ENCODE assay signal across 1 cellular context in the genomic region with DNA sequence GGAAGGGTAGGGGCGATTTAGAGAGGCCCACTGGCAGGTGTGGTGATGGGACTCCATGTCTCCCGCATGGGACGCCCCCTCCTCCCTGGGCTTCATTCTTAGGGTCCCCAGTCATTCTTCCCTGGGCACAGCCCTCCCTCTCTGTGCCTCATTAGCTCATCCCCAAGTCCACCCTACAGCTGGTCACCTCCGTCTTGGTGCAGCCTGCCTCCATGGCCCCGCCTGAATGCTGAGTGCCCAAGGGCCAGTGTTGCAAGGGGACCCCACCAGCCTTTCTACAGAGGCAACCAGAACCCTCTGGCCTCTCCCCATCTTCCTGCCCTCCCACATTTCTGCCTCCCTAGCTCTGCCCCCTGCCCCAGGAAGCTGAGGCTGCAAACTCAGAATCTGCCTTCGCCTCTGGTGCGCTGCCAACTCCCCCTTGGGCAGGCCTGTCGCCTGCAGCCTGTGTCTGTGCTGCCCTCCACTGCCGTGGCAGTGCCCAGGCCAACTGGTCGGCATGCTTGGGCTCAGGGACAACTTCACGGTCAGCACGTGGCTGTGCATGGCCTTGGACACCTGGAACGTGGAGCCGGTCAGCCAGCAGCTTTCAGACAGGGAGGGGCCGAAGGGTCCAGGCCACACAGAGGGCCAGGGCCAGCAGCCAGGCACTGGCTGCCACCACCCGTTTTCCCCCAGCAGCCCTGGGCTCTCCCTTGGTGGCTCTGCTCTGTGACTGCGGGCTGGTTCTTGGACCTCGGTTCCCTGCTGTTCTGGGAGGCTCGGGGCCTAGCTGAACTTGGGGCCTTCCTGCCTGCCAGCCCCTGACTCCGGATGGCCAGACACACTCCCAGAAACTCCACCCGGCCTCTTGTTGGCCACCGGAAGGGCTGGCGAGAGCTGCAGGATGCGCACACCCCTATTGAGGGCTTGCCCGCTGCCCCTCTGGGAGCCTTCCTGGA.
A peak's percentile ranks its signal among the peaks of the same experiment; 100 is the strongest.
TF ChIP-seq lines count a peak whose summit lies in the region.

No MANE protein-coding gene starts in this region.

TF ChIP-seq in HepG2, 621 proteins besides CTCF, POLR2A, EP300 and RAD21 (continued from another document and continues in another):
- TF ChIP-seq HIC2 (CRISPR knock-in tag; IDR thresholded peaks at IDR 0.05; ENCODE audit: low read depth), result peak; percentile 100
- TF ChIP-seq PRMT3 (CRISPR knock-in tag; IDR thresholded peaks at IDR 0.05; ENCODE audit: borderline replicate concordance, low read depth), result peak; percentile 96
- TF ChIP-seq ZNF782 (CRISPR knock-in tag; IDR thresholded peaks at IDR 0.05; ENCODE audit: borderline replicate concordance), result peak; percentile 91
- 0 out of 2 replicates have a peak, but pooled peaks have one; percentile 61 for TF ChIP-seq ZKSCAN5 (CRISPR knock-in tag; IDR thresholded peaks at IDR 0.05)
- peak; percentile 92 for TF ChIP-seq THRA (CRISPR knock-in tag; IDR thresholded peaks at IDR 0.05; ENCODE audit: borderline replicate concordance)
- TF ChIP-seq GLI4 (CRISPR knock-in tag; IDR thresholded peaks at IDR 0.05; ENCODE audit: borderline replicate concordance), result peak; percentile 81
- peak; percentile 66; the same call in 1 of the 2 replicates for TF ChIP-seq HOMEZ (CRISPR knock-in tag; IDR thresholded peaks at IDR 0.05; ENCODE audit: low read depth)
- TF ChIP-seq, protein P1, sequence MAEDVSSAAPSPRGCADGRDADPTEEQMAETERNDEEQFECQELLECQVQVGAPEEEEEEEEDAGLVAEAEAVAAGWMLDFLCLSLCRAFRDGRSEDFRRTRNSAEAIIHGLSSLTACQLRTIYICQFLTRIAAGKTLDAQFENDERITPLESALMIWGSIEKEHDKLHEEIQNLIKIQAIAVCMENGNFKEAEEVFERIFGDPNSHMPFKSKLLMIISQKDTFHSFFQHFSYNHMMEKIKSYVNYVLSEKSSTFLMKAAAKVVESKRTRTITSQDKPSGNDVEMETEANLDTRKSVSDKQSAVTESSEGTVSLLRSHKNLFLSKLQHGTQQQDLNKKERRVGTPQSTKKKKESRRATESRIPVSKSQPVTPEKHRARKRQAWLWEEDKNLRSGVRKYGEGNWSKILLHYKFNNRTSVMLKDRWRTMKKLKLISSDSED (CRISPR knock-in tag; IDR thresholded peaks at IDR 0.05), result peak; percentile 93; the same call in 1 of the 2 replicates
- TF ChIP-seq ZFP82 (CRISPR knock-in tag; IDR thresholded peaks at IDR 0.05; ENCODE audit: borderline replicate concordance), result peak; percentile 96
- TF ChIP-seq ZFP36L1 (CRISPR knock-in tag; IDR thresholded peaks at IDR 0.05), result peak; percentile 98
- peak; percentile 77; the same call in 1 of the 2 replicates for TF ChIP-seq MTF2 (CRISPR knock-in tag; IDR thresholded peaks at IDR 0.05; ENCODE audit: borderline replicate concordance)
- TF ChIP-seq ARNTL (CRISPR knock-in tag; IDR thresholded peaks at IDR 0.05), result peak; percentile 97
- TF ChIP-seq, protein P2, sequence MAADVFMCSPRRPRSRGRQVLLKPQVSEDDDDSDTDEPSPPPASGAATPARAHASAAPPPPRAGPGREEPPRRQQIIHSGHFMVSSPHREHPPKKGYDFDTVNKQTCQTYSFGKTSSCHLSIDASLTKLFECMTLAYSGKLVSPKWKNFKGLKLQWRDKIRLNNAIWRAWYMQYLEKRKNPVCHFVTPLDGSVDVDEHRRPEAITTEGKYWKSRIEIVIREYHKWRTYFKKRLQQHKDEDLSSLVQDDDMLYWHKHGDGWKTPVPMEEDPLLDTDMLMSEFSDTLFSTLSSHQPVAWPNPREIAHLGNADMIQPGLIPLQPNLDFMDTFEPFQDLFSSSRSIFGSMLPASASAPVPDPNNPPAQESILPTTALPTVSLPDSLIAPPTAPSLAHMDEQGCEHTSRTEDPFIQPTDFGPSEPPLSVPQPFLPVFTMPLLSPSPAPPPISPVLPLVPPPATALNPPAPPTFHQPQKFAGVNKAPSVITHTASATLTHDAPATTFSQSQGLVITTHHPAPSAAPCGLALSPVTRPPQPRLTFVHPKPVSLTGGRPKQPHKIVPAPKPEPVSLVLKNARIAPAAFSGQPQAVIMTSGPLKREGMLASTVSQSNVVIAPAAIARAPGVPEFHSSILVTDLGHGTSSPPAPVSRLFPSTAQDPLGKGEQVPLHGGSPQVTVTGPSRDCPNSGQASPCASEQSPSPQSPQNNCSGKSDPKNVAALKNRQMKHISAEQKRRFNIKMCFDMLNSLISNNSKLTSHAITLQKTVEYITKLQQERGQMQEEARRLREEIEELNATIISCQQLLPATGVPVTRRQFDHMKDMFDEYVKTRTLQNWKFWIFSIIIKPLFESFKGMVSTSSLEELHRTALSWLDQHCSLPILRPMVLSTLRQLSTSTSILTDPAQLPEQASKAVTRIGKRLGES (CRISPR knock-in tag; IDR thresholded peaks at IDR 0.05; ENCODE audit: borderline replicate concordance), result peak; percentile 96; the same call in 1 of the 2 replicates
- TF ChIP-seq PCBP2 (optimal IDR thresholded peaks at IDR 0.05; ENCODE audit: low read depth, low read length, poor library complexity, severe bottlenecking), result no peak
- TF ChIP-seq KIAA2018 (CRISPR knock-in tag; IDR thresholded peaks at IDR 0.05; ENCODE audit: borderline replicate concordance), result no peak
- TF ChIP-seq SMAD1 (CRISPR knock-in tag; IDR thresholded peaks at IDR 0.05; ENCODE audit: borderline replicate concordance, low read depth), result no peak
- TF ChIP-seq PPARG (CRISPR knock-in tag; conservative IDR thresholded peaks at IDR 0.05), result no peak; the same call in 1 of the 2 replicates
- TF ChIP-seq SYNCRIP (IDR thresholded peaks at IDR 0.05; ENCODE audit: insufficient read depth, low read depth, low read length), result no peak
- peak; percentile 74 for TF ChIP-seq THAP11 (CRISPR knock-in tag; IDR thresholded peaks at IDR 0.05)
- TF ChIP-seq POGZ (CRISPR knock-in tag; IDR thresholded peaks at IDR 0.05), result peak; percentile 72
- no peak for TF ChIP-seq SOX6 (IDR thresholded peaks at IDR 0.05)
- peak; percentile 85; the same call in 1 of the 2 replicates for TF ChIP-seq SOX6 (CRISPR knock-in tag; IDR thresholded peaks at IDR 0.05)
- TF ChIP-seq ZNF496 (CRISPR knock-in tag; IDR thresholded peaks at IDR 0.05; ENCODE audit: insufficient replicate concordance), result no peak
- TF ChIP-seq ZFX (CRISPR knock-in tag; IDR thresholded peaks at IDR 0.05; ENCODE audit: low read depth), result peak; percentile 98
- peak; percentile 88 for TF ChIP-seq SP5 (CRISPR knock-in tag; IDR thresholded peaks at IDR 0.05; ENCODE audit: borderline replicate concordance, low read depth)
- TF ChIP-seq, protein P3, sequence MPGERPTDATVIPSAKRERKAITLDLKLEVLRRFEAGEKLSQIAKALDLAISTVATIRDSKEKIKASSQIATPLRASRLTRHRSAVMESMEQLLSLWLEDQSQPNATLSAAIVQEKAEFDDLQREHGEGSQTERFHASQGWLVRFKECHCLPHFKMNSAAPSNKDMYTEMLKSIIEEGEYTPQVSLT (CRISPR knock-in tag; IDR thresholded peaks at IDR 0.05; ENCODE audit: borderline replicate concordance, low read depth), result 0 out of 2 replicates have a peak, but pooled peaks have one; percentile 90
- TF ChIP-seq ZNF562 (CRISPR knock-in tag; IDR thresholded peaks at IDR 0.05; ENCODE audit: borderline replicate concordance), result no peak
- no peak for TF ChIP-seq CEBPB (IDR thresholded peaks at IDR 0.05; ENCODE audit: borderline replicate concordance, low read depth, low read length)
- TF ChIP-seq, protein P4, sequence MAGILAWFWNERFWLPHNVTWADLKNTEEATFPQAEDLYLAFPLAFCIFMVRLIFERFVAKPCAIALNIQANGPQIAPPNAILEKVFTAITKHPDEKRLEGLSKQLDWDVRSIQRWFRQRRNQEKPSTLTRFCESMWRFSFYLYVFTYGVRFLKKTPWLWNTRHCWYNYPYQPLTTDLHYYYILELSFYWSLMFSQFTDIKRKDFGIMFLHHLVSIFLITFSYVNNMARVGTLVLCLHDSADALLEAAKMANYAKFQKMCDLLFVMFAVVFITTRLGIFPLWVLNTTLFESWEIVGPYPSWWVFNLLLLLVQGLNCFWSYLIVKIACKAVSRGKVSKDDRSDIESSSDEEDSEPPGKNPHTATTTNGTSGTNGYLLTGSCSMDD (CRISPR knock-in tag; IDR thresholded peaks at IDR 0.05), result peak; percentile 79; the same call in 1 of the 2 replicates
- peak; percentile 96 for TF ChIP-seq ZBTB20 (CRISPR knock-in tag; IDR thresholded peaks at IDR 0.05; ENCODE audit: borderline replicate concordance, low read depth)
- peak; percentile 81 for TF ChIP-seq GABPB1 (CRISPR knock-in tag; IDR thresholded peaks at IDR 0.05)
- no peak for TF ChIP-seq CBX2 (IDR thresholded peaks at IDR 0.05; ENCODE audit: low read depth, low read length)
- no peak for TF ChIP-seq CBX2 (CRISPR knock-in tag; IDR thresholded peaks at IDR 0.05; ENCODE audit: low read depth)
- TF ChIP-seq ATM (IDR thresholded peaks at IDR 0.05; ENCODE audit: borderline replicate concordance), result no peak
- TF ChIP-seq FOSL2 (CRISPR knock-in tag; IDR thresholded peaks at IDR 0.05), result peak; percentile 69
